In the genomic region with DNA sequence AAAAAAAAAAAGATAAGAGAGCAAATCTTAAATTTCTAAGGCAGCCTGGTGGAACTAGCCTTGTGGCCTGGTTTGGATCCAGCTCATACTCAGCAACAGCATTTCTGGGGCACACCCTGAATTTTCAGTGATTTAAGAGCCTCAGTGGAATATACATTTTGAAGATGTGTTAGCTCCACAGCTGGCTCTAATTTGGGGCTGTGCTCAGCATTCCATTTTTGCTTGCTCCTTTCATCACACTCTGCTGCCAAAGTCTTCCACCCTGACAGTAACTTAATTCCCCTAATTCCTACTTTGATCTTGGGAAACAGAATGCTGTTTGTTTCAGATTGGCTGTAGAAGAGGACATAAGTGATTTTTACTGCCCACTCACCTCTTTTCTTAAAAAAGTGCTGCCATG, we compare ENCODE assay signal across 26 cellular contexts. TPM values are rescaled to one million over a fixed set of nuclear protein-coding genes. Genes with fewer than 3 reads are reported as not detected.
DNase-seq lines count a peak whose midpoint lies in the region; ATAC-seq, FAIRE-seq and TF ChIP-seq lines count a peak whose summit lies in the region.
"Had no signal": no experiment of that assay in that cellular context is flagged by ENCODE, and none has a peak within 500 bp of the region (broad histone marks: within the 10 kb centered on the region; RNA-seq: fewer than 3 reads in every experiment).

No MANE protein-coding gene starts in this region.

- no peaks in the 10 kb centered on the region for H3K9me3 ChIP-seq in HepG2 (ENCODE audit: low read length)
- H3K9me3 ChIP-seq in right lobe of liver = no peaks in the 10 kb centered on the region
- H3K9me3 ChIP-seq in hepatocyte (ENCODE audit: low read depth) = no peaks in the 10 kb centered on the region
- no peaks in the 10 kb centered on the region for H3K9me3 ChIP-seq in kidney (ENCODE audit: control insufficient read depth in 1 of 2, low read length in 2 of 2)
- H3K9me3 ChIP-seq: esophagus squamous epithelium, psoas muscle had no signal

- H3K9ac ChIP-seq in HepG2 (ENCODE audit: insufficient read depth, low read depth, low read length) (no peak overlapping the region), kidney (ENCODE audit: low read length in 2 of 2) (no peak overlapping the region)

- no TSS peak for BruUV-seq in HepG2 (replicated peaks; lab: Mats Ljungman, UMichigan)

- CTCF ChIA-PET in HepG2 (lab: Yijun Ruan, JAX; ENCODE audit: low intra/inter-chr PET ratio, low total read pairs) = no interaction called here

- ATAC-seq in HepG2 = no peak; the same call in 2 of the 3 replicates
- ATAC-seq in right lobe of liver = no peak
- no peak for ATAC-seq in HG02642 (IDR thresholded peaks at IDR 0.05; ENCODE audit: poor library complexity, unreplicated experiment)
- ATAC-seq: activated CD4-positive, CD25-positive, alpha-beta regulatory T cell treated with anti-CD3 and anti-CD28 coated beads, Interleukin-2, amount 50 U/mL, for 24 hours; CD8-positive, alpha-beta T cell; psoas muscle had no signal

- H3K9me2 ChIP-seq in hepatocyte (replicated peaks; ENCODE audit: insufficient read depth) = no peaks in the 10 kb centered on the region

- POLR2A ChIA-PET in HepG2 (lab: Yijun Ruan, JAX) = no interaction called here

- H3K79me2 ChIP-seq in HepG2 (ENCODE audit: insufficient read depth, low read length) (no peaks in the 10 kb centered on the region), hepatocyte (no peaks in the 10 kb centered on the region)

- TF ChIP-seq EP300 in HepG2 (IDR thresholded peaks at IDR 0.05; ENCODE audit: low read depth in 2 of 2, low read length in 2 of 2) = no peak
- TF ChIP-seq EP300 in HepG2 (CRISPR knock-in tag; IDR thresholded peaks at IDR 0.05; ENCODE audit: borderline replicate concordance) = no peak

- H4K20me1 ChIP-seq in HepG2 (ENCODE audit: insufficient read depth, low read length) (no peaks in the 10 kb centered on the region), hepatocyte (ENCODE audit: insufficient read depth, poor library complexity, severe bottlenecking) (no peaks in the 10 kb centered on the region)

- no peak overlapping the region for H2AFZ ChIP-seq in HepG2 (ENCODE audit: low read length)
- H2AFZ ChIP-seq in hepatocyte = no peak overlapping the region
- H2AFZ ChIP-seq: PC-9 had no signal

- intact Hi-C loops in HepG2 (cut with micrococcal nuclease; ENCODE audit: unreplicated experiment) (no loop called here), right lobe of liver (cut with DNase I) (no loop called here), kidney (cut with DNase I) (no loop called here)

- H3K36me3 ChIP-seq in HepG2 (replicated peaks in 1 of 2; ENCODE audit: control insufficient read depth in 1 of 2, insufficient read depth in 2 of 2, low read length in 2 of 2) (no peaks in the 10 kb centered on the region), right lobe of liver (no peaks in the 10 kb centered on the region), hepatocyte (replicated peaks; ENCODE audit: insufficient read depth, low read depth) (no peaks in the 10 kb centered on the region), kidney (ENCODE audit: control insufficient read depth in 1 of 2, insufficient read depth in 2 of 2, low read length in 2 of 2) (no peaks in the 10 kb centered on the region)
- H3K36me3 ChIP-seq: esophagus squamous epithelium had no signal

- H3K4me3 ChIP-seq in HepG2 (replicated peaks in 1 of 3; ENCODE audit: insufficient read depth in 1 of 3, low read depth in 2 of 3, low read length in 3 of 3) (no peak overlapping the region), right lobe of liver (no peak overlapping the region), hepatocyte (no peak overlapping the region), kidney (ENCODE audit: low read length in 2 of 2) (no peak overlapping the region)
- H3K4me3 ChIP-seq: esophagus squamous epithelium, PC-9, psoas muscle had no signal

- H3K4me2 ChIP-seq in HepG2 (ENCODE audit: low read depth, low read length) = no peak overlapping the region
- H3K4me2 ChIP-seq in hepatocyte = peak overlapping the region; percentile 6
- H3K4me2 ChIP-seq: PC-9 had no signal

- H3K4me1 ChIP-seq in HepG2 (ENCODE audit: insufficient read depth, low read length) (peaks cover 24% of the 10 kb centered on the region), right lobe of liver (no peaks in the 10 kb centered on the region), hepatocyte (ENCODE audit: insufficient read depth) (peaks cover 3% of the 10 kb centered on the region), kidney (ENCODE audit: control insufficient read depth in 1 of 2, insufficient read depth in 1 of 2, low read depth in 1 of 2, low read length in 2 of 2) (no peaks in the 10 kb centered on the region)
- H3K4me1 ChIP-seq: esophagus squamous epithelium, psoas muscle had no signal

- TF ChIP-seq CTCF in HepG2 (CRISPR knock-in tag; IDR thresholded peaks at IDR 0.05) (no peak), right lobe of liver (IDR thresholded peaks at IDR 0.05) (no peak), hepatocyte (IDR thresholded peaks at IDR 0.05; ENCODE audit: poor library complexity) (no peak), kidney (IDR thresholded peaks at IDR 0.05; ENCODE audit: borderline replicate concordance, extremely low read depth, insufficient read depth) (no peak)

- DNase-seq in HepG2 (ENCODE audit: low spot score) = peak; percentile 11
- no peak for DNase-seq in right lobe of liver
- peak; percentile 19 for DNase-seq in amniotic stem cell (lab: John Stamatoyannopoulos, UW)
- DNase-seq in hepatocyte (ENCODE audit: low spot score) = peak; percentile 43
- no peak for DNase-seq in NCI-H748 treated with DMSO at 0.1 percent for 48 hours (lab: John Stamatoyannopoulos, UW)
- no peak for DNase-seq in kidney
- DNase-seq in SKM-1 treated with dmso at 0.1 percent for 144 hours (lab: John Stamatoyannopoulos, UW; ENCODE audit: unreplicated experiment) = no peak
- DNase-seq: 8988T; activated CD8-positive, alpha-beta memory T cell treated with anti-CD3 and anti-CD28 coated beads for 24 hours; activated naive CD8-positive, alpha-beta T cell treated with anti-CD3 and anti-CD28 coated beads, Interleukin-2, amount 10 ng/mL, durations not matched to agents 7 days and 5 days; CD8-positive, alpha-beta T cell; esophagus squamous epithelium; H9; hippocampal formation; mesendoderm; NCI-H1092 treated with DMSO at 0.1 percent for 48 hours; PC-9; psoas muscle; stimulated activated CD4-positive, alpha-beta T cell treated with anti-CD3 and anti-CD28 coated beads, Interleukin-12 subunit alpha, Interleukin-12 subunit beta, amount 100 ng/mL, for 4 hours; T1000 had no signal

- in situ Hi-C loops in HepG2 (cut with HindIII; ENCODE audit: extremely low pct_ligation_motif_present, low pct_unique_long_range_greater_than_20kb) = no loop called here

- no peak overlapping the region for H3K27ac ChIP-seq in HepG2 (ENCODE audit: extremely low read length, insufficient read depth, low read length)
- H3K27ac ChIP-seq in right lobe of liver = no peak overlapping the region
- peak overlapping the region; percentile 28 for H3K27ac ChIP-seq in hepatocyte
- no peak overlapping the region for H3K27ac ChIP-seq in kidney (ENCODE audit: low read depth in 2 of 2, low read length in 2 of 2)
- H3K27ac ChIP-seq: esophagus squamous epithelium, PC-9, psoas muscle had no signal

- no peak for TF ChIP-seq POLR2A in HepG2 (IDR thresholded peaks at IDR 0.05; ENCODE audit: insufficient read depth in 1 of 2, low read depth in 2 of 2, low read length in 2 of 2)
- TF ChIP-seq POLR2A in right lobe of liver (IDR thresholded peaks at IDR 0.05) = no peak

- FAIRE-seq in HepG2 (lab: Jason Lieb, UNC) (no peak), kidney (lab: Jason Lieb, UNC) (no peak)
- FAIRE-seq: bronchial epithelial cell, keratinocyte had no signal

- no peak for TF ChIP-seq RAD21 in HepG2 (CRISPR knock-in tag; IDR thresholded peaks at IDR 0.05)

- H3K27me3 ChIP-seq in HepG2 (ENCODE audit: control insufficient read depth in 1 of 2, insufficient read depth in 2 of 2, low read length in 2 of 2) = no peaks in the 10 kb centered on the region; a peak in 1 of 5 replicates
- no peaks in the 10 kb centered on the region for H3K27me3 ChIP-seq in right lobe of liver
- no peaks in the 10 kb centered on the region for H3K27me3 ChIP-seq in hepatocyte
- H3K27me3 ChIP-seq: esophagus squamous epithelium had no signal

TF ChIP-seq in HepG2, 621 proteins besides CTCF, POLR2A, EP300 and RAD21 (continues in another document):
- TF ChIP-seq RCOR2 (CRISPR knock-in tag; IDR thresholded peaks at IDR 0.05) = no peak
- no peak for TF ChIP-seq ZNF629 (CRISPR knock-in tag; conservative IDR thresholded peaks at IDR 0.05)
- no peak for TF ChIP-seq ZNF724P (CRISPR knock-in tag; IDR thresholded peaks at IDR 0.05; ENCODE audit: borderline replicate concordance)
- no peak for TF ChIP-seq HMG20A (CRISPR knock-in tag; IDR thresholded peaks at IDR 0.05; ENCODE audit: borderline replicate concordance)

RNA-seq across cellular contexts. Expression of a gene that starts 4.4 kb away (rescaled TPM):
- total RNA-seq in HepG2 (2016; rRNA removed; fragmentation: Illumina TruSeq; extraction: Trizol) (0.56 and 0.86 TPM in 2 replicates), right lobe of liver (under 1 TPM in 4 of 6 experiments, not detected in 2; 0.42 to 0.90 (median 0.72) TPM), hepatocyte (not detected in 2 replicates), kidney (1.1 TPM)
- 1.1 and 1.9 TPM in 2 replicates for total RNA-seq in HepG2 (2016; cell fraction: cytosol; rRNA removed; fragmentation: Illumina TruSeq; extraction: Trizol; ENCODE audit: low read depth)
- total RNA-seq in HepG2 (2016; cell fraction: insoluble cytoplasmic fraction; rRNA removed; fragmentation: Illumina TruSeq; extraction: Trizol) = 0.24 and 0.65 TPM in 2 replicates
- 0.37 and 0.38 TPM in 2 replicates for total RNA-seq in HepG2 (2016; cell fraction: membrane; rRNA removed; fragmentation: Illumina TruSeq; extraction: Trizol)
- total RNA-seq in HepG2 (2016; cell fraction: nucleus; rRNA removed; fragmentation: Illumina TruSeq; extraction: Trizol) = 0.71 TPM in 1 of 2 replicates, not detected in the other
- polyA plus RNA-seq in HepG2 (2011; rRNA removed) (not detected in 2 replicates), hepatocyte (0.29 and 0.74 TPM in 2 replicates), kidney (ENCODE audit: insufficient read depth, low read depth, low replicate concordance) (not detected)
- not detected in 2 replicates for polyA plus RNA-seq in HepG2 (2011; cell fraction: cytosol; rRNA removed)
- not detected in 2 replicates for polyA plus RNA-seq in HepG2 (2011; cell fraction: nucleus; rRNA removed)
- not detected in 2 replicates for polyA plus RNA-seq in HepG2 (2012)
- polyA plus RNA-seq in HepG2 (2016; cell fraction: cytosol; fragmentation: Illumina TruSeq; extraction: Trizol; ENCODE audit: low read depth) = not detected in 2 replicates
- not detected in 2 replicates for polyA plus RNA-seq in HepG2 (2016; cell fraction: insoluble cytoplasmic fraction; fragmentation: Illumina TruSeq; extraction: Trizol; ENCODE audit: low read depth)
- polyA plus RNA-seq in HepG2 (2016; cell fraction: membrane; fragmentation: Illumina TruSeq; extraction: Trizol; ENCODE audit: low read depth) = not detected in 2 replicates
- 0.56 and 0.85 TPM in 2 replicates for polyA plus RNA-seq in HepG2 (2016; cell fraction: nucleus; fragmentation: Illumina TruSeq; extraction: Trizol; ENCODE audit: insufficient read depth, low read depth)
- polyA minus RNA-seq in HepG2 (2011; rRNA and poly(A)+ RNA removed; ENCODE audit: low replicate concordance) = not detected in 2 replicates
- polyA minus RNA-seq in HepG2 (2011; cell fraction: cytosol; rRNA and poly(A)+ RNA removed) = not detected in 2 replicates
- 0.64 and 1.2 TPM in 2 replicates for polyA minus RNA-seq in HepG2 (2011; cell fraction: nucleus; rRNA and poly(A)+ RNA removed)
- total RNA-seq: bronchial epithelial cell, H9, PC-9, SK-MEL-5 had no signal
- polyA plus RNA-seq: keratinocyte, thymus had no signal

Comparison
In these comparisons a context has a peak if more than half of its experiments do, and no peak if none do; other contexts are left out.
1. DNase-seq: peak in HepG2 (single experiment), amniotic stem cell (single experiment) and hepatocyte (single experiment); none in right lobe of liver (0 of 3), NCI-H748 treated with DMSO at 0.1 percent for 48 hours (single experiment), kidney (single experiment) and SKM-1 treated with dmso at 0.1 percent for 144 hours (single experiment).